ENCODE assay signal across 8 cellular contexts in genomic region chr20:3238616-3239025, GRCh38. TPM values are rescaled to one million over a fixed set of nuclear protein-coding genes. Genes with fewer than 3 reads are reported as not detected.
DNase-seq lines count a peak whose midpoint lies in the region; ATAC-seq and FAIRE-seq lines count a peak whose summit lies in the region.

No MANE protein-coding gene starts in this region.

- H3K4me3 Mint-ChIP-seq in activated T-helper 1 cell treated with anti-CD3 and anti-CD28 coated beads, Interleukin-12 subunit alpha, Interleukin-12 subunit beta, Interleukin-2, Interleukin-4 antibody, amounts not matched to agents 30 ng/mL and 10 ng/mL and 1 ng/mL, durations not matched to agents 14 hours and 24 hours and 36 hours, result peak overlapping the region; percentile 83

- ATAC-seq in Right ventricle myocardium inferior (no peak), Right ventricle myocardium superior (ENCODE audit: poor library complexity) (no peak), HG03469 (IDR thresholded peaks at IDR 0.05; ENCODE audit: unreplicated experiment) (no peak)

- peaks cover 8% of the 10 kb centered on the region for H3K4me1 Mint-ChIP-seq in activated T-helper 1 cell treated with anti-CD3 and anti-CD28 coated beads, Interleukin-12 subunit alpha, Interleukin-12 subunit beta, Interleukin-2, Interleukin-4 antibody, amounts not matched to agents 30 ng/mL and 10 ng/mL and 1 ng/mL, durations not matched to agents 14 hours and 24 hours and 36 hours (ENCODE audit: low read depth)

- no peak overlapping the region for H3K27ac Mint-ChIP-seq in activated T-helper 1 cell treated with anti-CD3 and anti-CD28 coated beads, Interleukin-12 subunit alpha, Interleukin-12 subunit beta, Interleukin-2, Interleukin-4 antibody, amounts not matched to agents 30 ng/mL and 10 ng/mL and 1 ng/mL, durations not matched to agents 14 hours and 24 hours and 36 hours

- DNase-seq in Right ventricle myocardium inferior (ENCODE audit: missing footprints) (peak; percentile 56), Right ventricle myocardium superior (no peak), MV-4-11 (lab: John Stamatoyannopoulos, UW) (peak; percentile 31), glomerular visceral epithelial cell (ENCODE audit: extremely low spot score) (peak; percentile 42), retina (peak; percentile 61), RCC 7860 (ENCODE audit: low spot score) (no peak)
- DNase-seq in activated T-helper 1 cell treated with anti-CD3 and anti-CD28 coated beads, Interleukin-12 subunit alpha, Interleukin-12 subunit beta, Interleukin-2, Interleukin-4 antibody, amounts not matched to agents 30 ng/mL and 10 ng/mL and 1 ng/mL, durations not matched to agents 14 hours and 24 hours and 36 hours (ENCODE audit: low spot score), result peak; percentile 38

- no peak for FAIRE-seq in RCC 7860 (lab: Jason Lieb, UNC)

- H3K36me3 Mint-ChIP-seq in activated T-helper 1 cell treated with anti-CD3 and anti-CD28 coated beads, Interleukin-12 subunit alpha, Interleukin-12 subunit beta, Interleukin-2, Interleukin-4 antibody, amounts not matched to agents 30 ng/mL and 10 ng/mL and 1 ng/mL, durations not matched to agents 14 hours and 24 hours and 36 hours (ENCODE audit: low read depth), result no peaks in the 10 kb centered on the region

- no peaks in the 10 kb centered on the region for H3K9me3 Mint-ChIP-seq in activated T-helper 1 cell treated with anti-CD3 and anti-CD28 coated beads, Interleukin-12 subunit alpha, Interleukin-12 subunit beta, Interleukin-2, Interleukin-4 antibody, amounts not matched to agents 30 ng/mL and 10 ng/mL and 1 ng/mL, durations not matched to agents 14 hours and 24 hours and 36 hours

- intact Hi-C loops in Right ventricle myocardium inferior (cut with DNase I), result no loop called here
- intact Hi-C loops in Right ventricle myocardium superior (cut with DNase I), result no loop called here
- intact Hi-C loops in activated T-helper 1 cell treated with anti-CD3 and anti-CD28 coated beads, Interleukin-12 subunit alpha, Interleukin-12 subunit beta, Interleukin-2, Interleukin-4 antibody, amounts not matched to agents 30 ng/mL and 10 ng/mL and 1 ng/mL, durations not matched to agents 14 hours and 24 hours and 36 hours (cut with micrococcal nuclease), result loop anchor here (2.0 kb wide), 1 partner anchor 64 kb away; no protein-coding TSS in a partner anchor

- peaks cover 54% of the 10 kb centered on the region for H3K27me3 Mint-ChIP-seq in activated T-helper 1 cell treated with anti-CD3 and anti-CD28 coated beads, Interleukin-12 subunit alpha, Interleukin-12 subunit beta, Interleukin-2, Interleukin-4 antibody, amounts not matched to agents 30 ng/mL and 10 ng/mL and 1 ng/mL, durations not matched to agents 14 hours and 24 hours and 36 hours (ENCODE audit: insufficient read depth)

RNA-seq across cellular contexts. Expression of gene SLC4A11, which starts 0.4 kb away (rescaled TPM):
- total RNA-seq in Right ventricle myocardium inferior, result 0.14 TPM
- 0.16 TPM for total RNA-seq in Right ventricle myocardium superior
- total RNA-seq in activated T-helper 1 cell treated with anti-CD3 and anti-CD28 coated beads, Interleukin-12 subunit alpha, Interleukin-12 subunit beta, Interleukin-2, Interleukin-4 antibody, amounts not matched to agents 30 ng/mL and 10 ng/mL and 1 ng/mL, durations not matched to agents 14 hours and 24 hours and 36 hours, result 3.2 and 3.3 TPM in 2 replicates

RNA-seq across cellular contexts. Expression of gene ITPA, which starts 29.3 kb away (rescaled TPM):
- total RNA-seq in Right ventricle myocardium inferior, result 21.4 TPM
- total RNA-seq in Right ventricle myocardium superior, result 19.0 TPM
- total RNA-seq in activated T-helper 1 cell treated with anti-CD3 and anti-CD28 coated beads, Interleukin-12 subunit alpha, Interleukin-12 subunit beta, Interleukin-2, Interleukin-4 antibody, amounts not matched to agents 30 ng/mL and 10 ng/mL and 1 ng/mL, durations not matched to agents 14 hours and 24 hours and 36 hours, result 93.3 and 96.0 TPM in 2 replicates

RNA-seq across cellular contexts. Expression of gene DDRGK1, which starts 34.1 kb away (rescaled TPM):
- 36.5 TPM for total RNA-seq in Right ventricle myocardium inferior
- 36.4 TPM for total RNA-seq in Right ventricle myocardium superior
- 67.5 and 72.3 TPM in 2 replicates for total RNA-seq in activated T-helper 1 cell treated with anti-CD3 and anti-CD28 coated beads, Interleukin-12 subunit alpha, Interleukin-12 subunit beta, Interleukin-2, Interleukin-4 antibody, amounts not matched to agents 30 ng/mL and 10 ng/mL and 1 ng/mL, durations not matched to agents 14 hours and 24 hours and 36 hours

Comparison
In these comparisons a context has a peak if more than half of its experiments do, and no peak if none do; other contexts are left out.
1. DNase-seq: peak in Right ventricle myocardium inferior (single experiment), MV-4-11 (single experiment), activated T-helper 1 cell treated with anti-CD3 and anti-CD28 coated beads, Interleukin-12 subunit alpha, Interleukin-12 subunit beta, Interleukin-2, Interleukin-4 antibody, amounts not matched to agents 30 ng/mL and 10 ng/mL and 1 ng/mL, durations not matched to agents 14 hours and 24 hours and 36 hours (single experiment), glomerular visceral epithelial cell (single experiment) and retina (single experiment); none in Right ventricle myocardium superior (single experiment) and RCC 7860 (single experiment).